12 cellular contexts compared by ENCODE assay signal in genomic region chr19:18253716-18254115, GRCh38. TPM values are rescaled to one million over a fixed set of nuclear protein-coding genes. Genes with fewer than 3 reads are reported as not detected.
DNase-seq lines count a peak whose midpoint lies in the region; ATAC-seq and TF ChIP-seq lines count a peak whose summit lies in the region.
"Had no signal": no experiment of that assay in that cellular context is flagged by ENCODE, and none has a peak within 500 bp of the region (broad histone marks: within the 10 kb centered on the region; RNA-seq: fewer than 3 reads in every experiment).

No MANE protein-coding gene starts in this region.

- peak; percentile 24 for DNase-seq in ELR (ENCODE audit: low read depth)
- peak; percentile 40 for DNase-seq in NB4 (ENCODE audit: low read depth)
- DNase-seq in colonic mucosa = peak; percentile 90
- no peak for DNase-seq in DMS114 treated with DMSO at 0.1 percent for 48 hours (lab: John Stamatoyannopoulos, UW; ENCODE audit: unreplicated experiment)
- DNase-seq: activated CD8-positive, alpha-beta T cell treated with anti-CD3 and anti-CD28 coated beads, Interleukin-2, amount 10 ng/mL, durations not matched to agents 7 days and 5 days; activated naive CD4-positive, alpha-beta T cell treated with anti-CD3 and anti-CD28 coated beads, Interleukin-2, amount 50 U/mL, for 16 hours; immature natural killer cell; stimulated activated CD4-positive, alpha-beta T cell treated with anti-CD3 and anti-CD28 coated beads, Interleukin-12 subunit alpha, Interleukin-12 subunit beta, amount 100 ng/mL, for 4 hours had no signal

- H3K36me3 ChIP-seq in colonic mucosa = no peaks in the 10 kb centered on the region
- H3K36me3 ChIP-seq in muscle layer of duodenum (ENCODE audit: control insufficient read depth in 1 of 2, insufficient read depth in 2 of 2, low read length in 2 of 2) = peaks cover 0 to 14% of the 10 kb centered on the region in 2 donors

- H3K9ac ChIP-seq in colonic mucosa (ENCODE audit: low read depth in 2 of 2, low read length in 2 of 2) = peak overlapping the region; percentile 16 to 64

- H3K4me3 ChIP-seq in NB4 (ENCODE audit: low read depth, low read length) (no peak overlapping the region), colonic mucosa (no peak overlapping the region), muscle layer of duodenum (ENCODE audit: low read depth in 1 of 2, low read length in 2 of 2) (no peak overlapping the region)

- H3K27me3 ChIP-seq in colonic mucosa = no peaks in the 10 kb centered on the region
- no peaks in the 10 kb centered on the region for H3K27me3 ChIP-seq in muscle layer of duodenum (ENCODE audit: low read depth, low read length)

- H3K4me1 ChIP-seq in colonic mucosa = peaks cover 7% of the 10 kb centered on the region
- H3K4me1 ChIP-seq in muscle layer of duodenum (ENCODE audit: control insufficient read depth in 1 of 2, insufficient read depth in 2 of 2, low read length in 2 of 2) = no peaks in the 10 kb centered on the region

- intact Hi-C loops in colonic mucosa (cut with DNase I) = loop anchor here (5.0 kb wide), 1 partner anchor 46 kb away; no protein-coding TSS in a partner anchor

- no peak for TF ChIP-seq POLR2A in NB4 (IDR thresholded peaks at IDR 0.05; ENCODE audit: extremely low read depth, insufficient read length)

- H3K9me3 ChIP-seq in colonic mucosa (no peaks in the 10 kb centered on the region), muscle layer of duodenum (ENCODE audit: control insufficient read depth in 1 of 2, low read length in 2 of 2) (peaks cover 0 to 3% of the 10 kb centered on the region in 2 donors)

- ATAC-seq in GM21423 (IDR thresholded peaks at IDR 0.05; ENCODE audit: unreplicated experiment) (no peak), HG03159 (IDR thresholded peaks at IDR 0.05; ENCODE audit: unreplicated experiment) (no peak), HG03565 (IDR thresholded peaks at IDR 0.05; ENCODE audit: unreplicated experiment) (no peak)
- ATAC-seq: activated CD8-positive, alpha-beta T cell treated with anti-CD3 and anti-CD28 coated beads, Interleukin-2, amount 10 ng/mL, durations not matched to agents 7 days and 5 days had no signal

- TF ChIP-seq CTCF in NB4 (IDR thresholded peaks at IDR 0.05; ENCODE audit: low read depth, low read length) (no peak), colonic mucosa (IDR thresholded peaks at IDR 0.05) (no peak)

- H3K27ac ChIP-seq in colonic mucosa = peak overlapping the region; percentile 85
- H3K27ac ChIP-seq in muscle layer of duodenum (ENCODE audit: low read length) = peak overlapping the region; percentile 7

RNA-seq across cellular contexts. Expression of gene IQCN, which starts 20.5 kb away (rescaled TPM):
- 1 to 10 TPM; 1.7 to 3.0 TPM for total RNA-seq in colonic mucosa

RNA-seq across cellular contexts. Expression of gene PDE4C, which starts 27.5 kb away (rescaled TPM):
- 1 to 10 TPM; 2.1 TPM for total RNA-seq in colonic mucosa

RNA-seq across cellular contexts. Expression of gene JUND, which starts 27.7 kb away (rescaled TPM):
- 100 to 1,000 TPM; 177 to 418 TPM for total RNA-seq in colonic mucosa

RNA-seq across cellular contexts. Expression of gene RAB3A, which starts 49.9 kb away (rescaled TPM):
- 1 to 10 TPM; 3.5 to 4.2 TPM for total RNA-seq in colonic mucosa
